13 cellular contexts compared by ENCODE assay signal in genomic region chr5:21236896-21237830, GRCh38.
DNase-seq lines count a peak whose midpoint lies in the region; FAIRE-seq and TF ChIP-seq lines count a peak whose summit lies in the region.
"Had no signal": no experiment of that assay in that cellular context is flagged by ENCODE, and none has a peak within 500 bp of the region (broad histone marks: within the 10 kb centered on the region; RNA-seq: fewer than 3 reads in every experiment).

No MANE protein-coding gene starts in this region.

- TF ChIP-seq CTCF in brain (conservative IDR thresholded peaks at IDR 0.05) (no peak), stomach (IDR thresholded peaks at IDR 0.05) (no peak)

- H3K4me3 ChIP-seq in stomach: no peak overlapping the region

- no peaks in the 10 kb centered on the region for H3K27me3 Mint-ChIP-seq in brain

- WGBS in stomach, 5 donors: 23 to 44% (median 36%) methylated on average over 3 of the region's 3 CpGs

- peak; percentile 90 for FAIRE-seq in islet of Langerhans (lab: Jason Lieb, UNC)
- FAIRE-seq: G401.6 had no signal

- peaks cover 0 to 3% (median 0%) of the 10 kb centered on the region in 4 donors for H3K9me3 ChIP-seq in stomach

- H3K36me3 ChIP-seq in stomach: no peaks in the 10 kb centered on the region

- peaks cover 33% of the 10 kb centered on the region for H3K4me1 Mint-ChIP-seq in brain

- H3K27me3 ChIP-seq in stomach: no peaks in the 10 kb centered on the region

- TF ChIP-seq POLR2A in stomach (IDR thresholded peaks at IDR 0.05): no peak

- no peaks in the 10 kb centered on the region for H3K36me3 Mint-ChIP-seq in brain

- intact Hi-C loops in stomach (cut with DNase I; ENCODE audit: low total_unique reads): no loop called here

- H3K9me3 Mint-ChIP-seq in brain: no peaks in the 10 kb centered on the region
- H3K9me3 Mint-ChIP-seq: nephron had no signal

- H3K4me3 Mint-ChIP-seq in brain: peak overlapping the region in 2 of 5 experiments; percentile 18 to 57
- H3K4me3 Mint-ChIP-seq: nephron had no signal

- DNase-seq in A172 (ENCODE audit: low spot score): peak; percentile 83
- peak; percentile 37 for DNase-seq in LHCN-M2 (ENCODE audit: low read depth)
- DNase-seq in T-helper 1 cell: no peak
- DNase-seq in stimulated activated CD4-positive, alpha-beta T cell treated with anti-CD3 and anti-CD28 coated beads, Interleukin-12 subunit alpha, Interleukin-12 subunit beta, amount 100 ng/mL, for 4 hours: no peak
- DNase-seq in NOMO-1 treated with dmso at 0.1 percent for 144 hours (lab: John Stamatoyannopoulos, UW; ENCODE audit: unreplicated experiment): no peak
- no peak for DNase-seq in stomach
- DNase-seq: activated naive CD4-positive, alpha-beta T cell treated with Interleukin-2 at 50 U/mL for 16 hours; stimulated activated naive CD8-positive, alpha-beta T cell treated with anti-CD3 and anti-CD28 coated beads, Interleukin-15, Interleukin-2, amounts not matched to agents 100 U/mL and 50 U/mL, for 24 hours; SW 1271 had no signal

- H3K27ac ChIP-seq in stomach: no peak overlapping the region

- H3K27ac Mint-ChIP-seq in brain: peak overlapping the region in 4 of 5 experiments; percentile 49 to 86 (median 73)
- H3K27ac Mint-ChIP-seq: nephron had no signal

- TF ChIP-seq EP300 in stomach (IDR thresholded peaks at IDR 0.05): no peak

- H3K4me1 ChIP-seq in stomach: no peaks in the 10 kb centered on the region

Comparison
In these comparisons a context has a peak if more than half of its experiments do, and no peak if none do; other contexts are left out.
1. DNase-seq: peak in A172 (single experiment) and LHCN-M2 (single experiment); none in T-helper 1 cell (0 of 5), stimulated activated CD4-positive, alpha-beta T cell treated with anti-CD3 and anti-CD28 coated beads, Interleukin-12 subunit alpha, Interleukin-12 subunit beta, amount 100 ng/mL, for 4 hours (single experiment), NOMO-1 treated with dmso at 0.1 percent for 144 hours (single experiment) and stomach (single experiment).